ENCODE assay signal across 8 cellular contexts in genomic region chr3:13229291-13229949, GRCh38.
DNase-seq lines count a peak whose midpoint lies in the region; FAIRE-seq and TF ChIP-seq lines count a peak whose summit lies in the region.

No MANE protein-coding gene starts in this region.

- no peaks in the 10 kb centered on the region for H3K9me3 Mint-ChIP-seq in endothelial cell (ENCODE audit: unreplicated experiment)

- peak in 1 of 2 donors; percentile 15 for DNase-seq in cardiac muscle cell (ENCODE audit: low read depth in 1 of 2, low spot score in 1 of 2)
- no peak for DNase-seq in cardiac septum (ENCODE audit: low spot score)
- DNase-seq in NCI-H2029 treated with DMSO at 0.1 percent for 48 hours (lab: John Stamatoyannopoulos, UW) = peak; percentile 28
- DNase-seq in colonic mucosa = no peak
- DNase-seq in urothelium cell line (ENCODE audit: low spot score) = peak; percentile 56
- DNase-seq in DMS153 (lab: John Stamatoyannopoulos, UW) = no peak
- DNase-seq in endothelial cell (ENCODE audit: low spot score) = no peak
- DNase-seq in spleen = no peak

- intact Hi-C loops in cardiac septum (cut with DNase I) = no loop called here
- intact Hi-C loops in colonic mucosa (cut with DNase I) = no loop called here
- intact Hi-C loops in spleen (cut with DNase I; ENCODE audit: low total_unique reads) = no loop called here

- TF ChIP-seq POLR2A in spleen (IDR thresholded peaks at IDR 0.05) = no peak

- H3K4me3 Mint-ChIP-seq in endothelial cell (ENCODE audit: unreplicated experiment) = no peak overlapping the region

- no peaks in the 10 kb centered on the region for H3K27me3 ChIP-seq in cardiac muscle cell
- H3K27me3 ChIP-seq in colonic mucosa = no peaks in the 10 kb centered on the region
- peaks cover 0 to 26% (median 0%) of the 10 kb centered on the region in 7 donors for H3K27me3 ChIP-seq in spleen (replicated peaks in 1 of 7)

- peak; percentile 78 for FAIRE-seq in urothelium cell line (lab: Jason Lieb, UNC)

- H3K27me3 Mint-ChIP-seq in endothelial cell (ENCODE audit: unreplicated experiment) = peaks cover 5% of the 10 kb centered on the region

- H3K9me3 ChIP-seq in cardiac muscle cell (ENCODE audit: low read depth) = no peaks in the 10 kb centered on the region
- H3K9me3 ChIP-seq in colonic mucosa = no peaks in the 10 kb centered on the region
- no peaks in the 10 kb centered on the region for H3K9me3 ChIP-seq in spleen

- H3K27ac ChIP-seq in cardiac muscle cell = no peak overlapping the region
- H3K27ac ChIP-seq in colonic mucosa = no peak overlapping the region
- H3K27ac ChIP-seq in spleen = no peak overlapping the region

- H3K4me1 Mint-ChIP-seq in endothelial cell (ENCODE audit: unreplicated experiment) = peaks cover 13% of the 10 kb centered on the region

- TF ChIP-seq CTCF in cardiac muscle cell (IDR thresholded peaks at IDR 0.05; ENCODE audit: low read depth, low read length) (peak; percentile 37), colonic mucosa (IDR thresholded peaks at IDR 0.05) (peak; percentile 18), endothelial cell (IDR thresholded peaks at IDR 0.05; ENCODE audit: unreplicated experiment) (no peak), spleen (IDR thresholded peaks at IDR 0.05 in 8 of 11, conservative IDR thresholded peaks at IDR 0.05 in 3 of 11) (peak in 2 of 11 experiments; percentile 10 to 19)

- peaks cover 14% of the 10 kb centered on the region for H3K4me1 ChIP-seq in cardiac muscle cell (ENCODE audit: low read depth)
- H3K4me1 ChIP-seq in colonic mucosa = no peaks in the 10 kb centered on the region
- peaks cover 0 to 21% (median 10%) of the 10 kb centered on the region in 6 donors for H3K4me1 ChIP-seq in spleen

- H3K4me3 ChIP-seq in cardiac muscle cell (no peak overlapping the region), colonic mucosa (no peak overlapping the region), spleen (no peak overlapping the region)

- no peak overlapping the region for H3K27ac Mint-ChIP-seq in endothelial cell (ENCODE audit: unreplicated experiment)

- no peaks in the 10 kb centered on the region for H3K36me3 ChIP-seq in cardiac muscle cell
- no peaks in the 10 kb centered on the region for H3K36me3 ChIP-seq in colonic mucosa
- H3K36me3 ChIP-seq in spleen = no peaks in the 10 kb centered on the region

- WGBS in spleen, 5 donors = 76 to 83% (median 77%) methylated on average over 8 of the region's 8 CpGs

- peaks cover 12% of the 10 kb centered on the region for H3K36me3 Mint-ChIP-seq in endothelial cell (ENCODE audit: low read depth, unreplicated experiment)

- H3K9ac ChIP-seq in colonic mucosa (ENCODE audit: low read depth in 2 of 2, low read length in 2 of 2) = no peak overlapping the region

Comparison
In these comparisons a context has a peak if more than half of its experiments do, and no peak if none do; other contexts are left out.
1. DNase-seq: peak in NCI-H2029 treated with DMSO at 0.1 percent for 48 hours (single experiment) and urothelium cell line (single experiment); none in cardiac septum (single experiment), colonic mucosa (single experiment), DMS153 (single experiment), endothelial cell (single experiment) and spleen (single experiment).